In the genomic region with DNA sequence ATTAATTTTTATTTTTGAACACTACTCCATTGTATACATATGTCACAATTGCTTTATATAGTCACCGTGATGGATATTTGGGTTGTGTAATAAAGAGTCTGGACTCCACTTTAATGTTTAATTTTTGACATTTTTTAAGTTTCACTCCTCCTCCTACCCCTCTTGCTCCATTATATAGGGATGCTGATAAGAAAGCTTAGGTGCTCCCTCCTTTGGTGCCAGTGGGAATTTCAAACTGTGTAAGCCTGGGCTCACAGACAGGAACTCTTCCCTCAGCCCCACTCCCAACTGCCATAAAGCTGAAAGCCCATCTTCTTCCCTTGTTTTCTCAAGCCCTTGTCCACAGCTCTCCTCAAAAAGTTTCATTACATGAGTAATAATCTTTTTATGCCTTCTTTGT, we compare ENCODE assay signal across 1 cellular context.
TF ChIP-seq lines count a peak whose summit lies in the region.

No MANE protein-coding gene starts in this region.

TF ChIP-seq in GM23338, 12 proteins besides CTCF, POLR2A, EP300 and RAD21 (continued from another document):
- TF ChIP-seq, protein P1, sequence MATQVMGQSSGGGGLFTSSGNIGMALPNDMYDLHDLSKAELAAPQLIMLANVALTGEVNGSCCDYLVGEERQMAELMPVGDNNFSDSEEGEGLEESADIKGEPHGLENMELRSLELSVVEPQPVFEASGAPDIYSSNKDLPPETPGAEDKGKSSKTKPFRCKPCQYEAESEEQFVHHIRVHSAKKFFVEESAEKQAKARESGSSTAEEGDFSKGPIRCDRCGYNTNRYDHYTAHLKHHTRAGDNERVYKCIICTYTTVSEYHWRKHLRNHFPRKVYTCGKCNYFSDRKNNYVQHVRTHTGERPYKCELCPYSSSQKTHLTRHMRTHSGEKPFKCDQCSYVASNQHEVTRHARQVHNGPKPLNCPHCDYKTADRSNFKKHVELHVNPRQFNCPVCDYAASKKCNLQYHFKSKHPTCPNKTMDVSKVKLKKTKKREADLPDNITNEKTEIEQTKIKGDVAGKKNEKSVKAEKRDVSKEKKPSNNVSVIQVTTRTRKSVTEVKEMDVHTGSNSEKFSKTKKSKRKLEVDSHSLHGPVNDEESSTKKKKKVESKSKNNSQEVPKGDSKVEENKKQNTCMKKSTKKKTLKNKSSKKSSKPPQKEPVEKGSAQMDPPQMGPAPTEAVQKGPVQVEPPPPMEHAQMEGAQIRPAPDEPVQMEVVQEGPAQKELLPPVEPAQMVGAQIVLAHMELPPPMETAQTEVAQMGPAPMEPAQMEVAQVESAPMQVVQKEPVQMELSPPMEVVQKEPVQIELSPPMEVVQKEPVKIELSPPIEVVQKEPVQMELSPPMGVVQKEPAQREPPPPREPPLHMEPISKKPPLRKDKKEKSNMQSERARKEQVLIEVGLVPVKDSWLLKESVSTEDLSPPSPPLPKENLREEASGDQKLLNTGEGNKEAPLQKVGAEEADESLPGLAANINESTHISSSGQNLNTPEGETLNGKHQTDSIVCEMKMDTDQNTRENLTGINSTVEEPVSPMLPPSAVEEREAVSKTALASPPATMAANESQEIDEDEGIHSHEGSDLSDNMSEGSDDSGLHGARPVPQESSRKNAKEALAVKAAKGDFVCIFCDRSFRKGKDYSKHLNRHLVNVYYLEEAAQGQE (IDR thresholded peaks at IDR 0.05; ENCODE audit: unreplicated experiment): no peak
- no peak for TF ChIP-seq STAT1 (IDR thresholded peaks at IDR 0.05; ENCODE audit: unreplicated experiment)
- TF ChIP-seq EZH2phosphoT487 (IDR thresholded peaks at IDR 0.05; ENCODE audit: unreplicated experiment): no peak
- no peak for TF ChIP-seq CREB1 (CRISPR knock-in tag; IDR thresholded peaks at IDR 0.05; ENCODE audit: low read depth)
- TF ChIP-seq, protein P2, sequence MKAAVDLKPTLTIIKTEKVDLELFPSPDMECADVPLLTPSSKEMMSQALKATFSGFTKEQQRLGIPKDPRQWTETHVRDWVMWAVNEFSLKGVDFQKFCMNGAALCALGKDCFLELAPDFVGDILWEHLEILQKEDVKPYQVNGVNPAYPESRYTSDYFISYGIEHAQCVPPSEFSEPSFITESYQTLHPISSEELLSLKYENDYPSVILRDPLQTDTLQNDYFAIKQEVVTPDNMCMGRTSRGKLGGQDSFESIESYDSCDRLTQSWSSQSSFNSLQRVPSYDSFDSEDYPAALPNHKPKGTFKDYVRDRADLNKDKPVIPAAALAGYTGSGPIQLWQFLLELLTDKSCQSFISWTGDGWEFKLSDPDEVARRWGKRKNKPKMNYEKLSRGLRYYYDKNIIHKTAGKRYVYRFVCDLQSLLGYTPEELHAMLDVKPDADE (IDR thresholded peaks at IDR 0.05): no peak
- TF ChIP-seq, protein P3, sequence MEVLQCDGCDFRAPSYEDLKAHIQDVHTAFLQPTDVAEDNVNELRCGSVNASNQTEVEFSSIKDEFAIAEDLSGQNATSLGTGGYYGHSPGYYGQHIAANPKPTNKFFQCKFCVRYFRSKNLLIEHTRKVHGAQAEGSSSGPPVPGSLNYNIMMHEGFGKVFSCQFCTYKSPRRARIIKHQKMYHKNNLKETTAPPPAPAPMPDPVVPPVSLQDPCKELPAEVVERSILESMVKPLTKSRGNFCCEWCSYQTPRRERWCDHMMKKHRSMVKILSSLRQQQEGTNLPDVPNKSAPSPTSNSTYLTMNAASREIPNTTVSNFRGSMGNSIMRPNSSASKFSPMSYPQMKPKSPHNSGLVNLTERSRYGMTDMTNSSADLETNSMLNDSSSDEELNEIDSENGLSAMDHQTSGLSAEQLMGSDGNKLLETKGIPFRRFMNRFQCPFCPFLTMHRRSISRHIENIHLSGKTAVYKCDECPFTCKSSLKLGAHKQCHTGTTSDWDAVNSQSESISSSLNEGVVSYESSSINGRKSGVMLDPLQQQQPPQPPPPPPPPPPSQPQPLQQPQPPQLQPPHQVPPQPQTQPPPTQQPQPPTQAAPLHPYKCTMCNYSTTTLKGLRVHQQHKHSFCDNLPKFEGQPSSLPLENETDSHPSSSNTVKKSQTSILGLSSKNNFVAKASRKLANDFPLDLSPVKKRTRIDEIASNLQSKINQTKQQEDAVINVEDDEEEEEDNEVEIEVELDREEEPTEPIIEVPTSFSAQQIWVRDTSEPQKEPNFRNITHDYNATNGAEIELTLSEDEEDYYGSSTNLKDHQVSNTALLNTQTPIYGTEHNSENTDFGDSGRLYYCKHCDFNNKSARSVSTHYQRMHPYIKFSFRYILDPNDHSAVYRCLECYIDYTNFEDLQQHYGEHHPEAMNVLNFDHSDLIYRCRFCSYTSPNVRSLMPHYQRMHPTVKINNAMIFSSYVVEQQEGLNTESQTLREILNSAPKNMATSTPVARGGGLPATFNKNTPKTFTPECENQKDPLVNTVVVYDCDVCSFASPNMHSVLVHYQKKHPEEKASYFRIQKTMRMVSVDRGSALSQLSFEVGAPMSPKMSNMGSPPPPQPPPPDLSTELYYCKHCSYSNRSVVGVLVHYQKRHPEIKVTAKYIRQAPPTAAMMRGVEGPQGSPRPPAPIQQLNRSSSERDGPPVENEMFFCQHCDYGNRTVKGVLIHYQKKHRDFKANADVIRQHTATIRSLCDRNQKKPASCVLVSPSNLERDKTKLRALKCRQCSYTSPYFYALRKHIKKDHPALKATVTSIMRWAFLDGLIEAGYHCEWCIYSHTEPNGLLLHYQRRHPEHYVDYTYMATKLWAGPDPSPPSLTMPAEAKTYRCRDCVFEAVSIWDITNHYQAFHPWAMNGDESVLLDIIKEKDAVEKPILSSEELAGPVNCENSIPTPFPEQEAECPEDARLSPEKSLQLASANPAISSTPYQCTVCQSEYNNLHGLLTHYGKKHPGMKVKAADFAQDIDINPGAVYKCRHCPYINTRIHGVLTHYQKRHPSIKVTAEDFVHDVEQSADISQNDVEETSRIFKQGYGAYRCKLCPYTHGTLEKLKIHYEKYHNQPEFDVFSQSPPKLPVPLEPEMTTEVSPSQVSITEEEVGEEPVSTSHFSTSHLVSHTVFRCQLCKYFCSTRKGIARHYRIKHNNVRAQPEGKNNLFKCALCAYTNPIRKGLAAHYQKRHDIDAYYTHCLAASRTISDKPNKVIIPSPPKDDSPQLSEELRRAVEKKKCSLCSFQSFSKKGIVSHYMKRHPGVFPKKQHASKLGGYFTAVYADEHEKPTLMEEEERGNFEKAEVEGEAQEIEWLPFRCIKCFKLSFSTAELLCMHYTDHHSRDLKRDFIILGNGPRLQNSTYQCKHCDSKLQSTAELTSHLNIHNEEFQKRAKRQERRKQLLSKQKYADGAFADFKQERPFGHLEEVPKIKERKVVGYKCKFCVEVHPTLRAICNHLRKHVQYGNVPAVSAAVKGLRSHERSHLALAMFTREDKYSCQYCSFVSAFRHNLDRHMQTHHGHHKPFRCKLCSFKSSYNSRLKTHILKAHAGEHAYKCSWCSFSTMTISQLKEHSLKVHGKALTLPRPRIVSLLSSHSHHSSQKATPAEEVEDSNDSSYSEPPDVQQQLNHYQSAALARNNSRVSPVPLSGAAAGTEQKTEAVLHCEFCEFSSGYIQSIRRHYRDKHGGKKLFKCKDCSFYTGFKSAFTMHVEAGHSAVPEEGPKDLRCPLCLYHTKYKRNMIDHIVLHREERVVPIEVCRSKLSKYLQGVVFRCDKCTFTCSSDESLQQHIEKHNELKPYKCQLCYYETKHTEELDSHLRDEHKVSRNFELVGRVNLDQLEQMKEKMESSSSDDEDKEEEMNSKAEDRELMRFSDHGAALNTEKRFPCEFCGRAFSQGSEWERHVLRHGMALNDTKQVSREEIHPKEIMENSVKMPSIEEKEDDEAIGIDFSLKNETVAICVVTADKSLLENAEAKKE (CRISPR knock-in tag; IDR thresholded peaks at IDR 0.05): no peak
- TF ChIP-seq JUNB (IDR thresholded peaks at IDR 0.05; ENCODE audit: unreplicated experiment): no peak
- no peak for TF ChIP-seq ZNF331 (CRISPR knock-in tag; IDR thresholded peaks at IDR 0.05; ENCODE audit: low read depth)
- no peak for TF ChIP-seq POLR2AphosphoS5 (IDR thresholded peaks at IDR 0.05; ENCODE audit: low read depth)
- no peak for TF ChIP-seq EZH2 (IDR thresholded peaks at IDR 0.05; ENCODE audit: low read depth, unreplicated experiment)
TF ChIP-seq in GM23338: peak in this region for 0.
